8 cellular contexts compared by ENCODE assay signal in genomic region chr5:159444441-159445082, GRCh38.
DNase-seq lines count a peak whose midpoint lies in the region; ATAC-seq and TF ChIP-seq lines count a peak whose summit lies in the region.
"Had no signal": no experiment of that assay in that cellular context is flagged by ENCODE, and none has a peak within 500 bp of the region (broad histone marks: within the 10 kb centered on the region; RNA-seq: fewer than 3 reads in every experiment).

No MANE protein-coding gene starts in this region.

- no peak overlapping the region for H3K4me2 ChIP-seq in DND-41 (ENCODE audit: insufficient read depth, low read length)

- no peaks in the 10 kb centered on the region for H3K27me3 ChIP-seq in DND-41 (ENCODE audit: insufficient read depth, low read length, poor library complexity)

- no peaks in the 10 kb centered on the region for H3K9me3 ChIP-seq in DND-41 (ENCODE audit: insufficient read depth, low read length, severe bottlenecking)

- H3K4me3 ChIP-seq in DND-41 (ENCODE audit: low read depth in 1 of 2, low read length in 2 of 2), result no peak overlapping the region
- H3K4me3 ChIP-seq: skin epidermis had no signal

- H3K9ac ChIP-seq in DND-41 (ENCODE audit: low read depth, low read length), result no peak overlapping the region

- no peaks in the 10 kb centered on the region; the same call in 1 of the 2 replicates for H3K4me1 ChIP-seq in DND-41 (ENCODE audit: insufficient read depth, low read length)

- no peak overlapping the region for H3K27ac ChIP-seq in DND-41 (ENCODE audit: low read length)
- H3K27ac ChIP-seq: skin epidermis had no signal

- DNase-seq in DND-41 (peak; percentile 10), H4 (ENCODE audit: low spot score) (peak; percentile 60), NCI-H748 (lab: John Stamatoyannopoulos, UW; ENCODE audit: unreplicated experiment) (peak; percentile 74), cerebellar cortex (ENCODE audit: low spot score) (peak; percentile 82), midbrain (lab: John Stamatoyannopoulos, UW) (peak; percentile 8)

- H4K20me1 ChIP-seq in DND-41 (ENCODE audit: insufficient read depth, low read length), result no peaks in the 10 kb centered on the region

- no peaks in the 10 kb centered on the region for H3K79me2 ChIP-seq in DND-41 (ENCODE audit: insufficient read depth, low read length)

- peak; percentile 66 for TF ChIP-seq CTCF in DND-41 (IDR thresholded peaks at IDR 0.05; ENCODE audit: borderline replicate concordance, extremely low read depth, low read length, poor library complexity, severe bottlenecking)

- H3K36me3 ChIP-seq in DND-41 (ENCODE audit: insufficient read depth, low read length), result no peaks in the 10 kb centered on the region

- H2AFZ ChIP-seq in DND-41 (ENCODE audit: low read depth, low read length), result no peak overlapping the region

- peak; percentile 72 for ATAC-seq in DND-41 (ENCODE audit: insufficient read depth, low read depth)
- no peak for ATAC-seq in HG03280 (IDR thresholded peaks at IDR 0.05; ENCODE audit: unreplicated experiment)
- ATAC-seq in HG02571 (IDR thresholded peaks at IDR 0.05; ENCODE audit: unreplicated experiment), result no peak

Comparison
In these comparisons a context has a peak if more than half of its experiments do, and no peak if none do; other contexts are left out.
1. DNase-seq: peak in every context shown above with its lines; median percentile 82 in cerebellar cortex; 74 in NCI-H748; 60 in H4; 10 in DND-41; 8 in midbrain.